In the genomic region with DNA sequence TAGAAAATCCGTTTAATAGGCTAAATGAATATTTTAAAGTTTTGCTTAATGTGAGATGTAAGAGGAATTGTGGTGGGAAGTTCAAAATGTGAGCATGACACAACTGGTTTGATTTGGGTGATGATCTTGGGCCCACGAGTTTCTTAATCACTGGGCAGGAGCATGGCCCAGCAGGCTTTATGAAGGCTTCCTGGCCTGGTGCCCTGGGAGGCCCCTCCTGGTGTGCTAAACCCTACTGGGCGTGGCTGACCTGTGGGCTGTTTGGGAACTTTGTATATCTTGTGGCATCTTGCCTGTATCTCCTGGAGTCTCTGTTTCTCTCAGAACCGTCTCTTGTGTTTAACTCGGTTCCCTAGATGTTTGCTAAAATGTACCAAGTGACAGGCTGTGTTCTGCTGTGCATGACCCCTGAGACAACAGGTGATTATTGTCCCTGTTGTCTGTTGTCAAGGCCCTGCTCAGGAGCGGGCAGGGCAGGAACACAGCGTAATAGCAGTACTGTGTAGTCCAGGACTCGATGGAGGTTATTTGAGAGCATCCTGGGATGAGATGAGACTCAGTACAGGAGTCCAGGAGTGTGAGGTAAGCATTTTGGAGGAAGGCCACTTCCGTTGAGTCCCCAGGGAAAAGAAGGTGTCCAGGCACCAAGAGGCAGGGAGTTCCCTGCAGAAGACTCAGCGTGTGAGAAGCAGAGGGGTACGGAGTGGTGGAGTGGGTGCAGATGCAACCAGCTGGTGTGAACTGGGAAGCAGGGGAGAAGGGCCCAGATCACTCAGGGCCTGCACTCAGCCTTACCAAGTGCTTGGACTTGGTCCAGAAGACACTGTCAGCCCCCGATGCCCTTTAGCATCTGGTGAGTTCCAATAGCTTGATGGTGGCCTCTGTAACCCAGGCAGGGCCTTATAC, we compare ENCODE assay signal across 1 cellular context.
TF ChIP-seq lines count a peak whose summit lies in the region.

No MANE protein-coding gene starts in this region.

TF ChIP-seq in HEK293, 187 proteins besides CTCF, POLR2A, EP300 and RAD21 (continued from another document):
- TF ChIP-seq ZIC2 (tag by site-specific recombination; IDR thresholded peaks at IDR 0.05): peak; percentile 41; the same call in 1 of the 2 replicates
- TF ChIP-seq ZNF791 (tag by site-specific recombination; IDR thresholded peaks at IDR 0.05): no peak
- TF ChIP-seq ZNF600 (tag by site-specific recombination; IDR thresholded peaks at IDR 0.05): 0 out of 2 replicates have a peak, but pooled peaks have one; percentile 41
